Comparison of ENCODE assay signal across 8 cellular contexts in the genomic region with DNA sequence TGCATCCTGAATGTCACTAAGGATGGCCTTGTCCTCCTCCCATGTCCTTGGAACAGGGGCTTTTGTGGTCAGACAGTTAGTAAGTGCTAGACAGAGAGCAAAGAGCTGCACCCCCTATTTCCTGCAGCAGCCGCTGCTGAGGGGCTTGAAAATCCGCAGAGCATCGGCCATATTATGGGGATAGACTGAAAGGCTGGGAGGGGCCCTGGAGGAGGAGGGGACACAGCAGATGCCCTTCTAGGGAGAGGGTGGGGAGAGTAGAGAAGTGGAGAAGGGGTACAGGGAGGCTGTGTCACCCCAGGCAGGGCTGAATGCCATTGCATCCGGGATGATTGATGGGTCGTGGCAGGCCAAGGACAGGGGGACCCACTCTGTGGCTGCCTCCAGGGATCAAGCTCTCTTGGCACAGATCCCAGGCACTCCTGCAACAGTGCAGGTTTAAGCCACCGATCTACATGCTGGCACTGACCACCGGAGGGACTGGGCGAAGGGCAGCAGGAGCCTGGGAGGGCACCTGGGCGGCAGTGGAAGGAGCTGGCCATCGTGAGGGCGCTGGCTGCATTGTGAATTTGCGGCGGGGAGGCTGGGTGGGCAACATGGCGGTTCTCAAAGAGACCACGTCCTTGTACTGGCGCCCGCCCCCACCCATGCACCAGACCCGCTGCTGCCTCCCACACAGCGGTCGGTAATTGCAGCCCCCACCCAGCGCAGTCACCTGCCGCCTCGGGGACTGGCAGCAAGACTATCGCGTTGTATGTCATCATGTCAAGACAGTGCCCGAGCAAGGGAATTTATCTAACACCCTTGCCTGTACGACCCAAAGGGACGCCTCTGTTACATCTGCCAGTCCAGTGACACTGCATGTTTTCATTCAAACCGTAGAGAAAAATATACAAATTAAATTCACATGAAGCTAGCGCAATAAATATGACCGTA. TPM values are rescaled to one million over a fixed set of nuclear protein-coding genes. Genes with fewer than 3 reads are reported as not detected.
DNase-seq lines count a peak whose midpoint lies in the region; ATAC-seq, FAIRE-seq and TF ChIP-seq lines count a peak whose summit lies in the region.
"Not testable (repeated sequence)": the region's sequence is repeated elsewhere in the genome, so short reads cannot be mapped to it uniquely, and the experiment has no call there.

No MANE protein-coding gene starts in this region.

- H3K36me3 ChIP-seq in SK-N-SH (replicated peaks in 1 of 2; ENCODE audit: control insufficient read depth in 1 of 2, insufficient read depth in 2 of 2, low read length in 1 of 2) (peaks cover 20 to 25% of the 10 kb centered on the region in 2 experiments), left lung (peaks cover 0 to 11% of the 10 kb centered on the region in 2 donors)
- H3K36me3 ChIP-seq in aorta (ENCODE audit: control insufficient read depth in 1 of 2, insufficient read depth in 2 of 2, low read length in 1 of 2) = not testable (repeated sequence)

- TF ChIP-seq POLR2A in GM12891 (IDR thresholded peaks at IDR 0.05; ENCODE audit: low read depth, low read length) = not testable (repeated sequence)

- H3K79me2 ChIP-seq in SK-N-SH (ENCODE audit: insufficient read depth) = peaks cover 33% of the 10 kb centered on the region

- WGBS in SK-N-SH (ENCODE audit: low lambda C conversion rate) = 10% methylated on average over 13 of the region's 31 CpGs
- WGBS in aorta, 2 donors = 6 to 7% methylated on average over 26 to 29 of the region's 31 CpGs

- H3K27me3 Mint-ChIP-seq in activated naive CD4-positive, alpha-beta T cell treated with anti-CD3 and anti-CD28 coated beads, Interleukin-2, amount 10 ng/mL, durations not matched to agents 7 days and 5 days = peaks cover 59% of the 10 kb centered on the region

- H3K4me1 Mint-ChIP-seq in activated naive CD4-positive, alpha-beta T cell treated with anti-CD3 and anti-CD28 coated beads, Interleukin-2, amount 10 ng/mL, durations not matched to agents 7 days and 5 days = peaks cover 25% of the 10 kb centered on the region

- H3K9ac ChIP-seq in SK-N-SH = peak overlapping the region; percentile 99

- TF ChIP-seq RAD21 in SK-N-SH (IDR thresholded peaks at IDR 0.05; ENCODE audit: low read length) = not testable (repeated sequence)

- ATAC-seq in left lung (peak; percentile 6), aorta (ENCODE audit: low FRiP score) (peak; percentile 45)

- H3K4me3 ChIP-seq in LNCaP clone FGC (ENCODE audit: low read depth, low read length) (peak overlapping the region; percentile 68), SK-N-SH (ENCODE audit: low read depth in 2 of 2, low read length in 1 of 2) (peak overlapping the region; percentile 87 to 95), left lung (peak overlapping the region; percentile 76 to 84), retinal pigment epithelial cell (ENCODE audit: low read length) (peak overlapping the region; percentile 90), aorta (ENCODE audit: low read length in 2 of 2) (peak overlapping the region; percentile 69 to 81)

- H3K9me3 Mint-ChIP-seq in activated naive CD4-positive, alpha-beta T cell treated with anti-CD3 and anti-CD28 coated beads, Interleukin-2, amount 10 ng/mL, durations not matched to agents 7 days and 5 days = not testable (repeated sequence)

- H3K9me2 ChIP-seq in SK-N-SH = not testable (repeated sequence)

- peak overlapping the region; percentile 30 to 53; a peak in 2 of 4 replicates for H3K27ac ChIP-seq in SK-N-SH (ENCODE audit: low read depth in 2 of 2, low read length in 1 of 2)
- H3K27ac ChIP-seq in epithelial cell of prostate = peak overlapping the region; percentile 67
- H3K27ac ChIP-seq in left lung = peak overlapping the region; percentile 89 to 94
- H3K27ac ChIP-seq in aorta (ENCODE audit: low read depth in 1 of 2, low read length in 2 of 2) = not testable (repeated sequence)

- FAIRE-seq in GM12891 (lab: Jason Lieb, UNC) = peak; percentile 50

- intact Hi-C loops in left lung (cut with DNase I) = not testable (repeated sequence)
- intact Hi-C loops in aorta (cut with DNase I) = loop anchor here (1.0 to 5.0 kb wide), 3 partner anchors 52 to 95 kb away; no protein-coding TSS in a partner anchor

- peak overlapping the region; percentile 98 for H3K4me2 ChIP-seq in SK-N-SH

- peaks cover 18% of the 10 kb centered on the region for H4K20me1 ChIP-seq in SK-N-SH (ENCODE audit: insufficient read depth)

- POLR2A ChIA-PET in SK-N-SH (lab: Yijun Ruan, JAX) = interaction anchor here (0.9 to 3.4 kb wide), 10 partner anchors 9 to 98 kb away, joined by 3 to 38 read pairs (median 6); partner anchors contain the start of gene TUBB2B

- TF ChIP-seq CTCF in LNCaP clone FGC (IDR thresholded peaks at IDR 0.05; ENCODE audit: control insufficient read depth, extremely low read depth, insufficient read depth); SK-N-SH (IDR thresholded peaks at IDR 0.05); left lung (IDR thresholded peaks at IDR 0.05); retinal pigment epithelial cell (conservative IDR thresholded peaks at IDR 0.05; ENCODE audit: low read depth, low read length): not testable (repeated sequence)

- H3F3A ChIP-seq in SK-N-SH (replicated peaks; ENCODE audit: insufficient read depth) = peaks cover 34% of the 10 kb centered on the region

- DNase-seq in GM12891 (ENCODE audit: insufficient read length, low spot score); LNCaP clone FGC (ENCODE audit: low read depth); epithelial cell of prostate (ENCODE audit: low read depth, low spot score); left lung; retinal pigment epithelial cell (ENCODE audit: low read depth); aorta: not testable (repeated sequence)
- peak; percentile 74 for DNase-seq in SK-N-SH
- DNase-seq in activated naive CD4-positive, alpha-beta T cell treated with anti-CD3 and anti-CD28 coated beads, Interleukin-2, amount 10 ng/mL, durations not matched to agents 7 days and 5 days = peak; percentile 44

- H3K36me3 Mint-ChIP-seq in activated naive CD4-positive, alpha-beta T cell treated with anti-CD3 and anti-CD28 coated beads, Interleukin-2, amount 10 ng/mL, durations not matched to agents 7 days and 5 days = not testable (repeated sequence)

- H3K27me3 ChIP-seq in SK-N-SH (ENCODE audit: insufficient read depth); aorta (ENCODE audit: control insufficient read depth in 1 of 2, insufficient read depth in 2 of 2, low read length in 1 of 2): not testable (repeated sequence)
- peaks cover 0 to 43% of the 10 kb centered on the region in 2 donors for H3K27me3 ChIP-seq in left lung

- peak overlapping the region; percentile 81 for H3K4me3 Mint-ChIP-seq in activated naive CD4-positive, alpha-beta T cell treated with anti-CD3 and anti-CD28 coated beads, Interleukin-2, amount 10 ng/mL, durations not matched to agents 7 days and 5 days

- H3K4me1 ChIP-seq in SK-N-SH (ENCODE audit: control insufficient read depth in 1 of 2, insufficient read depth in 2 of 2, low read depth in 1 of 2, low read length in 1 of 2); aorta (ENCODE audit: control insufficient read depth in 1 of 2, insufficient read depth in 2 of 2, low read length in 2 of 2): not testable (repeated sequence)
- H3K4me1 ChIP-seq in left lung = peaks cover 0 to 12% of the 10 kb centered on the region in 2 donors

- H2AFZ ChIP-seq in SK-N-SH (ENCODE audit: low read depth) = peak overlapping the region; percentile 65; the same call in 1 of the 2 replicates

- peak overlapping the region; percentile 84 for H3K27ac Mint-ChIP-seq in activated naive CD4-positive, alpha-beta T cell treated with anti-CD3 and anti-CD28 coated beads, Interleukin-2, amount 10 ng/mL, durations not matched to agents 7 days and 5 days

- not testable (repeated sequence) for TF ChIP-seq EP300 in SK-N-SH (IDR thresholded peaks at IDR 0.05; ENCODE audit: borderline replicate concordance in 1 of 2, low read depth in 1 of 2, low read length in 1 of 2)

- H3K9me3 ChIP-seq in SK-N-SH; left lung; aorta (ENCODE audit: control insufficient read depth, low read length): not testable (repeated sequence)

- CTCF ChIA-PET in SK-N-SH (lab: Yijun Ruan, JAX) = interaction anchor here (0.6 to 2.0 kb wide), 11 partner anchors 8 to 95 kb away, joined by 3 to 10 read pairs (median 3); no protein-coding TSS in a partner anchor
- CTCF ChIA-PET in activated naive CD4-positive, alpha-beta T cell treated with anti-CD3 and anti-CD28 coated beads, Interleukin-2, amount 10 ng/mL, durations not matched to agents 7 days and 5 days (lab: Charles Lee) = interaction anchor here (0.6 to 1.0 kb wide), 4 partner anchors 8 to 104 kb away, joined by 3 to 7 read pairs (median 3); no protein-coding TSS in a partner anchor

RNA-seq across cellular contexts. Expression of gene TUBB2A, which starts 0.9 kb away (rescaled TPM):
- 28.2 TPM for polyA plus RNA-seq in GM12891 (2012; ENCODE audit: low read depth, missing spikeins)
- 169 and 199 TPM in 2 replicates for polyA plus RNA-seq in SK-N-SH (2012; rRNA removed)
- polyA plus RNA-seq in SK-N-SH (2012; cell fraction: cytosol; rRNA removed) = 106 and 153 TPM in 2 replicates
- 205 and 241 TPM in 2 replicates for polyA plus RNA-seq in SK-N-SH (2012; cell fraction: nucleus; rRNA removed)
- total RNA-seq in left lung = 10 to 100 TPM; 27.0 to 42.5 TPM
- total RNA-seq in aorta = 10 to 100 TPM; 33.7 to 40.0 TPM
- 10 to 100 TPM; 16.9 to 39.4 TPM for polyA plus RNA-seq in aorta

RNA-seq across cellular contexts. Expression of gene BPHL, which starts 37.9 kb away (rescaled TPM):
- polyA plus RNA-seq in GM12891 (2012; ENCODE audit: low read depth, missing spikeins) = 9.3 TPM
- polyA plus RNA-seq in SK-N-SH (2012; rRNA removed) = 21.7 and 25.6 TPM in 2 replicates
- polyA plus RNA-seq in SK-N-SH (2012; cell fraction: cytosol; rRNA removed) = 19.1 and 21.3 TPM in 2 replicates
- polyA plus RNA-seq in SK-N-SH (2012; cell fraction: nucleus; rRNA removed) = 36.9 and 52.4 TPM in 2 replicates
- 10 to 100 TPM; 13.1 to 14.9 TPM for total RNA-seq in left lung
- 10 to 100 TPM in 1 of 2 donors, 1 to 10 TPM in 1; 6.4 to 14.6 TPM for total RNA-seq in aorta
- polyA plus RNA-seq in aorta = 10 to 100 TPM; 16.2 to 18.7 TPM
